ENCODE assay signal across 8 cellular contexts in the genomic region with DNA sequence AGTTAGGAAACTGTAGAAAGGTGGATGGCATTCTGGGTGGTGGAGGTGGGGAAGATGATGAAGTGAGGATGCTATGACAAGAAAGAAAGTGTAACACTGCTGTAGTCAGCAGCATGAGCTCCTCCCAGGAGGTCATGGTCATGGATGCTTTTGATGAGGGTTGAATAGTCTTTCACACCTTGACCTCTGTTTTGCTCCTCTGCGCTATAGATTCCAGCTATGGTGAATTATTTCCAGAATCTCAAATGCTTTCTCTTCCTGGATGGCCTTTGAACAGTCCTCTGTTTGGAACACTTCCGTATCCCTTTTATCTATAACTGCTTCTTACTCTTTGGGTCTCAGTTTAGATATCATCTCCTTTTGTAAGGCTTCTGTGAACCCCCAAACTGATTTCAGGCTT.
"Had no signal": no experiment of that assay in that cellular context is flagged by ENCODE, and none has a peak within 500 bp of the region (broad histone marks: within the 10 kb centered on the region; RNA-seq: fewer than 3 reads in every experiment).

No MANE protein-coding gene starts in this region.

- DNase-seq: H7, HFFc6, IMR-90 had no signal

- FAIRE-seq: K562 had no signal

- H3K27ac Mint-ChIP-seq: GM23338, HFFc6 had no signal

- H3K27ac ChIP-seq: HL-60 had no signal

- H3K9me3 Mint-ChIP-seq: GM23338, HFFc6 had no signal

- H3K4me3 ChIP-seq: GM23338, HAP-1, K562 had no signal

- ATAC-seq: HCT116, K562 had no signal

- H3K9me3 ChIP-seq: HAP-1 had no signal

- H3K4me3 Mint-ChIP-seq: GM23338, HFFc6 had no signal

- H3K36me3 ChIP-seq: HAP-1 had no signal
